ENCODE assay signal across 17 cellular contexts in genomic region chr1:152143147-152143845, GRCh38. TPM values are rescaled to one million over a fixed set of nuclear protein-coding genes. Genes with fewer than 3 reads are reported as not detected.
DNase-seq lines count a peak whose midpoint lies in the region; ATAC-seq and TF ChIP-seq lines count a peak whose summit lies in the region.
"Had no signal": no experiment of that assay in that cellular context is flagged by ENCODE, and none has a peak within 500 bp of the region (broad histone marks: within the 10 kb centered on the region; RNA-seq: fewer than 3 reads in every experiment).

No MANE protein-coding gene starts in this region.

- no peaks in the 10 kb centered on the region for H3K36me3 ChIP-seq in GM23248 (ENCODE audit: low read depth)
- H3K36me3 ChIP-seq: pancreas had no signal

- peaks cover 7% of the 10 kb centered on the region for H3K4me1 Mint-ChIP-seq in stimulated activated effector memory CD8-positive, alpha-beta T cell treated with anti-CD3 and anti-CD28 coated beads, Interleukin-12 subunit alpha, Interleukin-12 subunit beta, amount 100 ng/mL, for 72 hours
- peaks cover 3% of the 10 kb centered on the region for H3K4me1 Mint-ChIP-seq in endothelial cell (ENCODE audit: unreplicated experiment)

- peak overlapping the region in 1 of 2 donors; percentile 11 for H3K27ac Mint-ChIP-seq in activated naive CD4-positive, alpha-beta T cell treated with anti-CD3 and anti-CD28 coated beads, Interleukin-2, amount 50 U/mL, for 72 hours
- no peak overlapping the region for H3K27ac Mint-ChIP-seq in stimulated activated effector memory CD8-positive, alpha-beta T cell treated with anti-CD3 and anti-CD28 coated beads, Interleukin-12 subunit alpha, Interleukin-12 subunit beta, amount 100 ng/mL, for 72 hours
- H3K27ac Mint-ChIP-seq in endothelial cell (ENCODE audit: unreplicated experiment): no peak overlapping the region
- H3K27ac Mint-ChIP-seq: dendritic cell treated with granulocyte-macrophage colony-stimulating factor and Interleukin-4, amounts not matched to agents 40 ng/mL and 50 ng/mL, for 4 days had no signal

- H4K20me1 ChIP-seq in GM23248 (ENCODE audit: insufficient read depth): no peaks in the 10 kb centered on the region

- no peak overlapping the region for H3K27ac ChIP-seq in GM23248
- H3K27ac ChIP-seq: pancreas had no signal

- peaks cover 15% of the 10 kb centered on the region for H3K4me1 ChIP-seq in GM23248 (ENCODE audit: insufficient read depth)
- H3K4me1 ChIP-seq: pancreas had no signal

- H3K9me3 ChIP-seq in GM23248 (ENCODE audit: low read depth): no peaks in the 10 kb centered on the region
- H3K9me3 ChIP-seq: pancreas had no signal

- no peaks in the 10 kb centered on the region for H3K9me2 ChIP-seq in GM23248 (ENCODE audit: insufficient read depth)

- no peak overlapping the region for H3K4me2 ChIP-seq in GM23248 (ENCODE audit: unreplicated experiment)

- H2AFZ ChIP-seq in GM23248: no peak overlapping the region

- no peaks in the 10 kb centered on the region for H3K79me2 ChIP-seq in GM23248 (ENCODE audit: insufficient read depth)

- H3K4me3 ChIP-seq in GM23248: no peak overlapping the region
- H3K4me3 ChIP-seq: mucosa of descending colon, pancreas had no signal

- H3K27me3 ChIP-seq in GM23248 (replicated peaks; ENCODE audit: insufficient read depth): peaks cover 13% of the 10 kb centered on the region

- in situ Hi-C loops in GM23248 (cut with MboI): no loop called here

- H3K27me3 Mint-ChIP-seq in endothelial cell (ENCODE audit: unreplicated experiment): no peaks in the 10 kb centered on the region

- peaks cover 16 to 21% of the 10 kb centered on the region in 2 donors for H3K36me3 Mint-ChIP-seq in activated naive CD4-positive, alpha-beta T cell treated with anti-CD3 and anti-CD28 coated beads, Interleukin-2, amount 50 U/mL, for 72 hours
- H3K36me3 Mint-ChIP-seq in stimulated activated effector memory CD8-positive, alpha-beta T cell treated with anti-CD3 and anti-CD28 coated beads, Interleukin-12 subunit alpha, Interleukin-12 subunit beta, amount 100 ng/mL, for 72 hours: no peaks in the 10 kb centered on the region
- H3K36me3 Mint-ChIP-seq in endothelial cell (ENCODE audit: low read depth, unreplicated experiment): peaks cover 6% of the 10 kb centered on the region

- TF ChIP-seq CTCF in endothelial cell (IDR thresholded peaks at IDR 0.05; ENCODE audit: unreplicated experiment): no peak

- 13 to 17% methylated on average over 2 of the region's 2 CpGs for WGBS in GM23248 (ENCODE audit: low coverage in 1 of 2, low lambda C conversion rate in 2 of 2, missing lambda C conversion rate in 2 of 2), 2 experiments

- H3K9ac ChIP-seq in GM23248: no peak overlapping the region

- peak; percentile 94 to 99 for ATAC-seq in activated naive CD4-positive, alpha-beta T cell treated with anti-CD3 and anti-CD28 coated beads, Interleukin-2, amount 50 U/mL, for 72 hours
- peak; percentile 99 for ATAC-seq in stimulated activated effector memory CD8-positive, alpha-beta T cell treated with anti-CD3 and anti-CD28 coated beads, Interleukin-12 subunit alpha, Interleukin-12 subunit beta, amount 100 ng/mL, for 72 hours
- ATAC-seq: mucosa of descending colon, Panc1, pancreas had no signal

- H3K9me3 Mint-ChIP-seq in activated naive CD4-positive, alpha-beta T cell treated with anti-CD3 and anti-CD28 coated beads, Interleukin-2, amount 50 U/mL, for 72 hours: peaks cover 15 to 16% of the 10 kb centered on the region in 2 donors
- peaks cover 3% of the 10 kb centered on the region for H3K9me3 Mint-ChIP-seq in stimulated activated effector memory CD8-positive, alpha-beta T cell treated with anti-CD3 and anti-CD28 coated beads, Interleukin-12 subunit alpha, Interleukin-12 subunit beta, amount 100 ng/mL, for 72 hours
- peaks cover 8% of the 10 kb centered on the region for H3K9me3 Mint-ChIP-seq in endothelial cell (ENCODE audit: unreplicated experiment)

- peaks cover 9% of the 10 kb centered on the region; the same call in 1 of the 2 replicates for H3F3A ChIP-seq in GM23248 (ENCODE audit: insufficient read depth)

- peak in 1 of 2 donors; percentile 38 for DNase-seq in activated naive CD4-positive, alpha-beta T cell treated with anti-CD3 and anti-CD28 coated beads, Interleukin-2, amount 50 U/mL, for 72 hours (ENCODE audit: low spot score in 2 of 2)
- DNase-seq in activated naive CD4-positive, alpha-beta T cell treated with anti-CD3 and anti-CD28 coated beads, Interleukin-2, amount 50 U/mL, for 16 hours: no peak
- peak; percentile 42 for DNase-seq in GM23248
- peak; percentile 56 to 59 for DNase-seq in activated T-cell treated with anti-CD3 and anti-CD28 coated beads, Interleukin-2, amount 50 U/mL, for 48 hours
- peak in 1 of 2 donors; percentile 61 for DNase-seq in stimulated activated effector memory CD8-positive, alpha-beta T cell treated with anti-CD3 and anti-CD28 coated beads, Interleukin-12 subunit alpha, Interleukin-12 subunit beta, amount 100 ng/mL, for 72 hours (ENCODE audit: low spot score in 2 of 2)
- no peak for DNase-seq in AG08396 (ENCODE audit: low spot score)
- no peak for DNase-seq in endothelial cell (ENCODE audit: low spot score)
- DNase-seq in NOMO-1 treated with dmso at 0.1 percent for 144 hours (lab: John Stamatoyannopoulos, UW; ENCODE audit: unreplicated experiment): no peak
- DNase-seq: AML-193, anterior cingulate cortex, mucosa of descending colon, NCI-H1092, pancreas, T-helper 9 cell had no signal

- no peak overlapping the region for H3K4me3 Mint-ChIP-seq in stimulated activated effector memory CD8-positive, alpha-beta T cell treated with anti-CD3 and anti-CD28 coated beads, Interleukin-12 subunit alpha, Interleukin-12 subunit beta, amount 100 ng/mL, for 72 hours
- H3K4me3 Mint-ChIP-seq in endothelial cell (ENCODE audit: unreplicated experiment): no peak overlapping the region
- H3K4me3 Mint-ChIP-seq: dendritic cell treated with granulocyte-macrophage colony-stimulating factor and Interleukin-4, amounts not matched to agents 40 ng/mL and 50 ng/mL, for 4 days had no signal

RNA-seq across cellular contexts. Expression of gene RPTN, which starts 15.7 kb away (rescaled TPM):
- not detected for total RNA-seq in activated naive CD4-positive, alpha-beta T cell treated with anti-CD3 and anti-CD28 coated beads, Interleukin-2, amount 50 U/mL, for 72 hours
- not detected in 2 replicates for total RNA-seq in GM23248 (2014; rRNA removed; shearing (Covaris generic))
- polyA plus RNA-seq in GM23248 (2016; fragmentation: Nextera tagmentation; extraction: Ambion mirVana): 0.05 TPM in 1 of 2 replicates, not detected in the other
- not detected for total RNA-seq in endothelial cell (ENCODE audit: unreplicated experiment)
- total RNA-seq: HT-29, mucosa of descending colon, pancreas had no signal
- polyA plus RNA-seq: pancreas had no signal

RNA-seq across cellular contexts. Expression of gene TCHH, which starts 28.1 kb away (rescaled TPM):
- under 1 TPM in 1 of 2 donors, not detected in 1; 0.04 TPM for total RNA-seq in activated naive CD4-positive, alpha-beta T cell treated with anti-CD3 and anti-CD28 coated beads, Interleukin-2, amount 50 U/mL, for 72 hours
- 0.22 TPM in 1 of 2 replicates, not detected in the other for total RNA-seq in GM23248 (2014; rRNA removed; shearing (Covaris generic))
- polyA plus RNA-seq in GM23248 (2016; fragmentation: Nextera tagmentation; extraction: Ambion mirVana): 0.08 and 0.11 TPM in 2 replicates
- total RNA-seq in endothelial cell (ENCODE audit: unreplicated experiment): 0.38 TPM
- total RNA-seq: HT-29 had no signal

RNA-seq across cellular contexts. Expression of gene TCHHL1, which starts 54.4 kb away (rescaled TPM):
- total RNA-seq in activated naive CD4-positive, alpha-beta T cell treated with anti-CD3 and anti-CD28 coated beads, Interleukin-2, amount 50 U/mL, for 72 hours: not detected
- not detected in 2 replicates for total RNA-seq in GM23248 (2014; rRNA removed; shearing (Covaris generic))
- not detected in 2 replicates for polyA plus RNA-seq in GM23248 (2016; fragmentation: Nextera tagmentation; extraction: Ambion mirVana)
- not detected for total RNA-seq in endothelial cell (ENCODE audit: unreplicated experiment)
- total RNA-seq: HT-29, mucosa of descending colon, pancreas had no signal
- polyA plus RNA-seq: pancreas had no signal

Comparison
In these comparisons a context has a peak if more than half of its experiments do, and no peak if none do; other contexts are left out.
1. DNase-seq: peak in GM23248 (single experiment) and activated T-cell treated with anti-CD3 and anti-CD28 coated beads, Interleukin-2, amount 50 U/mL, for 48 hours (2 of 2); none in activated naive CD4-positive, alpha-beta T cell treated with anti-CD3 and anti-CD28 coated beads, Interleukin-2, amount 50 U/mL, for 16 hours (single experiment), AG08396 (single experiment), endothelial cell (single experiment) and NOMO-1 treated with dmso at 0.1 percent for 144 hours (single experiment).